In the genomic region with DNA sequence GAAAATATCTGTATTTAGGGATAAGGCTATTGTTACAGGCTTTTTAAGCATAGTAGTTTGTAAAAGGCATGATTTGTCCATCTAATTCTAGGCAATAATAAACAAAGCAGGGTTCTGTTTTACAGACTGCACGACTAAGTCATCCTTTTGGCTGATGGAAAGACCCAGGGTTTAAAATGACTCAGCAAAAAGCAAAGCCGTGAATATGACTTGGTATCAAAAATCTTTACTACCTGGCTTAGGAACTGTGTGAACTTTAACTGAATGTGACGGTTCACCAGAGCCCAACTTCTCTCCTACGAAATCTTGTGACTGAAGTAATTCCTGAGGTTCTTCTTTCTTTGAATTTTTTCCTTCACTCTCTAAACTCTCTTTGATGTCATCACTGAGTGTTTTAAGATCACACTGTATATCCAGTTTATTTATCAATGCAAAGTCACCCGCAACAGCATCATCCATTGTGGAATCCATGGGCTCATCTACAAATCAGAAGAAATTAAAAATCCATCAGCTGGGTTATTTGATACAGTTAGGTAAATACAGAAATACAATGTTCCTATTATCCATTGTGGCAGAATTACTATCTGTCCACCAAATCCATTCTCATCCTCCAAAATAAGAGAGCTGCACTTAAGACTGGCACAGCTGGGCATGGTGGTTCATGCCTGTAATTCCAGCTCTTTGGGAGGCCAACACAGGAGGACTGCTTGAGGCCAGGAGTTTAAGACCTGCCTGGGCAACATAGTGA, we compare ENCODE assay signal across 10 cellular contexts.
DNase-seq lines count a peak whose midpoint lies in the region; ATAC-seq lines count a peak whose summit lies in the region.
"Had no signal": no experiment of that assay in that cellular context is flagged by ENCODE, and none has a peak within 500 bp of the region (broad histone marks: within the 10 kb centered on the region; RNA-seq: fewer than 3 reads in every experiment).

No MANE protein-coding gene starts in this region.

- peaks cover 84% of the 10 kb centered on the region for H3K36me3 Mint-ChIP-seq in activated T-cell treated with anti-CD3 and anti-CD28 coated beads, Interleukin-2, amount 50 U/mL, for 24 hours (ENCODE audit: low read depth)
- peaks cover 94% of the 10 kb centered on the region for H3K36me3 Mint-ChIP-seq in stimulated activated effector memory CD8-positive, alpha-beta T cell treated with anti-CD3 and anti-CD28 coated beads, Interleukin-12 subunit alpha, Interleukin-12 subunit beta, amount 100 ng/mL, for 72 hours

- peaks cover 13% of the 10 kb centered on the region for H3K4me1 Mint-ChIP-seq in activated T-cell treated with anti-CD3 and anti-CD28 coated beads, Interleukin-2, amount 50 U/mL, for 24 hours (ENCODE audit: low read depth)
- H3K4me1 Mint-ChIP-seq in stimulated activated effector memory CD8-positive, alpha-beta T cell treated with anti-CD3 and anti-CD28 coated beads, Interleukin-12 subunit alpha, Interleukin-12 subunit beta, amount 100 ng/mL, for 72 hours, result peaks cover 12% of the 10 kb centered on the region

- H3K9me3 Mint-ChIP-seq in activated T-cell treated with anti-CD3 and anti-CD28 coated beads, Interleukin-2, amount 50 U/mL, for 24 hours, result no peaks in the 10 kb centered on the region
- H3K9me3 Mint-ChIP-seq in stimulated activated effector memory CD8-positive, alpha-beta T cell treated with anti-CD3 and anti-CD28 coated beads, Interleukin-12 subunit alpha, Interleukin-12 subunit beta, amount 100 ng/mL, for 72 hours, result no peaks in the 10 kb centered on the region

- DNase-seq in activated T-cell treated with anti-CD3 and anti-CD28 coated beads, Interleukin-2, amount 50 U/mL, for 24 hours, result no peak
- DNase-seq in activated T-cell treated with anti-CD3 and anti-CD28 coated beads, Interleukin-2, amount 50 U/mL, for 1 hour, result no peak
- no peak for DNase-seq in stimulated activated effector memory CD8-positive, alpha-beta T cell treated with anti-CD3 and anti-CD28 coated beads, Interleukin-12 subunit alpha, Interleukin-12 subunit beta, amount 100 ng/mL, for 72 hours (ENCODE audit: low spot score in 2 of 2)
- DNase-seq in stimulated activated CD4-positive, alpha-beta T cell treated with anti-CD3 and anti-CD28 coated beads, Interleukin-12 subunit alpha, Interleukin-12 subunit beta, amount 100 ng/mL, for 4 hours, result no peak
- DNase-seq in HuH-7.5 (ENCODE audit: low spot score) (no peak), NCI-H1436 (lab: John Stamatoyannopoulos, UW) (no peak)
- DNase-seq: activated T-cell treated with anti-CD3 and anti-CD28 coated beads, Interleukin-2, amount 50 U/mL, for 48 hours; Calu3 had no signal

- ATAC-seq in HG02973 (IDR thresholded peaks at IDR 0.05; ENCODE audit: unreplicated experiment), result peak; percentile 59
- ATAC-seq in stimulated activated effector memory CD8-positive, alpha-beta T cell treated with anti-CD3 and anti-CD28 coated beads, Interleukin-12 subunit alpha, Interleukin-12 subunit beta, amount 100 ng/mL, for 72 hours, result peak; percentile 80

- no peaks in the 10 kb centered on the region for H3K27me3 Mint-ChIP-seq in activated T-cell treated with anti-CD3 and anti-CD28 coated beads, Interleukin-2, amount 50 U/mL, for 24 hours

- H3K27ac Mint-ChIP-seq in activated T-cell treated with anti-CD3 and anti-CD28 coated beads, Interleukin-2, amount 50 U/mL, for 24 hours, result peak overlapping the region; percentile 81
- peak overlapping the region; percentile 84 for H3K27ac Mint-ChIP-seq in stimulated activated effector memory CD8-positive, alpha-beta T cell treated with anti-CD3 and anti-CD28 coated beads, Interleukin-12 subunit alpha, Interleukin-12 subunit beta, amount 100 ng/mL, for 72 hours

- peak overlapping the region; percentile 87 for H3K27ac ChIP-seq in cingulate gyrus (ENCODE audit: low read depth, low read length)

- no peak overlapping the region for H3K4me3 Mint-ChIP-seq in activated T-cell treated with anti-CD3 and anti-CD28 coated beads, Interleukin-2, amount 50 U/mL, for 24 hours
- no peak overlapping the region for H3K4me3 Mint-ChIP-seq in stimulated activated effector memory CD8-positive, alpha-beta T cell treated with anti-CD3 and anti-CD28 coated beads, Interleukin-12 subunit alpha, Interleukin-12 subunit beta, amount 100 ng/mL, for 72 hours
